Comparison of ENCODE assay signal across 1 cellular context in genomic region chr5:59593608-59594007, GRCh38.
TF ChIP-seq lines count a peak whose summit lies in the region.

No MANE protein-coding gene starts in this region.

TF ChIP-seq in H1, 55 proteins besides CTCF, POLR2A, EP300 and RAD21:
- TF ChIP-seq SIX5 (IDR thresholded peaks at IDR 0.05; ENCODE audit: low read depth, low read length): no peak
- no peak for TF ChIP-seq MAFK (IDR thresholded peaks at IDR 0.05; ENCODE audit: low read depth, low read length)
- TF ChIP-seq TEAD4 (IDR thresholded peaks at IDR 0.05; ENCODE audit: low read depth, low read length): no peak
- TF ChIP-seq SAP30 (IDR thresholded peaks at IDR 0.05; ENCODE audit: insufficient read depth, insufficient replicate concordance, low read length): no peak
- TF ChIP-seq RBBP5 (IDR thresholded peaks at IDR 0.05; ENCODE audit: borderline replicate concordance, low read depth, low read length): no peak
